24 cellular contexts compared by ENCODE assay signal in genomic region chr6:157503018-157503747, GRCh38.
"Had no signal": no experiment of that assay in that cellular context is flagged by ENCODE, and none has a peak within 500 bp of the region (broad histone marks: within the 10 kb centered on the region; RNA-seq: fewer than 3 reads in every experiment).

No MANE protein-coding gene starts in this region.

- H3K79me2 ChIP-seq: hepatocyte had no signal

- H3K27ac ChIP-seq: hepatocyte, lower lobe of right lung, neural progenitor cell, sigmoid colon, stomach, transverse colon had no signal

- H3K4me3 Mint-ChIP-seq: activated naive CD8-positive, alpha-beta T cell treated with anti-CD3 and anti-CD28 coated beads for 36 hours; immature natural killer cell; naive thymus-derived CD4-positive, alpha-beta T cell; neural progenitor cell; stimulated activated memory B cell treated with anti-CD40 and anti-IgM and Interleukin-4, amounts not matched to agents 10 μg/mL and 1 μg/mL and 100 μg/mL, for 72 hours; WTC11 had no signal

- FAIRE-seq: astrocyte, colon, urothelium cell line had no signal

- H3K4me3 ChIP-seq: hepatocyte, lower lobe of right lung, neural progenitor cell, sigmoid colon, smooth muscle cell, stomach, transverse colon had no signal

- H3K4me1 Mint-ChIP-seq: neural progenitor cell had no signal

- DNase-seq: activated gamma-delta T cell treated with Interleukin-2 at 50 U/mL for 16 hours; activated naive CD8-positive, alpha-beta T cell treated with anti-CD3 and anti-CD28 coated beads for 36 hours; activated T-cell treated with anti-CD3 and anti-CD28 coated beads, Interleukin-2, amount 50 U/mL, for 1 hour; central memory CD4-positive, alpha-beta T cell; effector memory CD4-positive, alpha-beta T cell; foreskin melanocyte; glutamatergic neuron; immature natural killer cell; lower lobe of right lung; naive thymus-derived CD4-positive, alpha-beta T cell; retina; sigmoid colon; stimulated activated CD4-positive, alpha-beta T cell treated with anti-CD3 and anti-CD28 coated beads, Interleukin-15, amount 100 ng/mL, for 24 hours; stomach; transverse colon had no signal

- ATAC-seq: left lobe of liver; lower lobe of right lung; naive thymus-derived CD4-positive, alpha-beta T cell; stimulated activated memory B cell treated with anti-CD40 and anti-IgM and Interleukin-4, amounts not matched to agents 10 μg/mL and 1 μg/mL and 100 μg/mL, for 72 hours; WTC11 had no signal

- H3K4me2 ChIP-seq: hepatocyte, neural progenitor cell, smooth muscle cell had no signal

- H3K36me3 ChIP-seq: lower lobe of right lung, neural progenitor cell, stomach, transverse colon had no signal

- H3K27ac Mint-ChIP-seq: activated naive CD8-positive, alpha-beta T cell treated with anti-CD3 and anti-CD28 coated beads for 36 hours; immature natural killer cell; naive thymus-derived CD4-positive, alpha-beta T cell; neural progenitor cell; stimulated activated memory B cell treated with anti-CD40 and anti-IgM and Interleukin-4, amounts not matched to agents 10 μg/mL and 1 μg/mL and 100 μg/mL, for 72 hours; WTC11 had no signal

- H2AFZ ChIP-seq: hepatocyte, neural progenitor cell had no signal

- H3K27me3 ChIP-seq: hepatocyte, neural progenitor cell, sigmoid colon, stomach, transverse colon had no signal

- H3K9ac ChIP-seq: neural progenitor cell had no signal

- H3K27me3 Mint-ChIP-seq: naive thymus-derived CD4-positive, alpha-beta T cell; stimulated activated memory B cell treated with anti-CD40 and anti-IgM and Interleukin-4, amounts not matched to agents 10 μg/mL and 1 μg/mL and 100 μg/mL, for 72 hours had no signal

- H3K4me1 ChIP-seq: neural progenitor cell, sigmoid colon, transverse colon had no signal
